ENCODE assay signal across 12 cellular contexts in the genomic region with DNA sequence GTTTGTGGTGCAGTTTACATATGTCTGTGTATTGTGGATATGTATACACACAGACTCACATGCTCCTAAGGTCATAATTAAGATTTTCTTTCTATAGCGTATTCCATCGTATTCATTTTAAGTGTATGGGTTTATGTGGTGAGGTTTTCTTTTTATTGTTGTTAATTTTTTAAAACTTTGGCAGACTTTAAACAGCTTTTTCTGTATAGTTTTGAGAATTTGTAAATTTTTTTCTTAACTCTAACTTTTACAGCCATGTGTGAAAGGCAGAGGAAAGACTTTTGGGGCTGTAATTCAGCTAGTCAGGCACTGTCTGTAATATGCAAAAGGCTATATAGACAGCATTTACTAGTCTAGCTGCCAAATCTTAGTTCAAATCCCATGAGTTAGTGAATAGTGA. TPM values are rescaled to one million over a fixed set of nuclear protein-coding genes. Genes with fewer than 3 reads are reported as not detected.
DNase-seq lines count a peak whose midpoint lies in the region; ATAC-seq and TF ChIP-seq lines count a peak whose summit lies in the region.
"Had no signal": no experiment of that assay in that cellular context is flagged by ENCODE, and none has a peak within 500 bp of the region (broad histone marks: within the 10 kb centered on the region; RNA-seq: fewer than 3 reads in every experiment).

No MANE protein-coding gene starts in this region.

- peaks cover 33% of the 10 kb centered on the region for H3F3A ChIP-seq in PC-9 (ENCODE audit: insufficient read depth, low read depth)

- H4K20me1 ChIP-seq in PC-9 (ENCODE audit: insufficient read depth): no peaks in the 10 kb centered on the region

- no peak for ATAC-seq in psoas muscle

- CTCF ChIA-PET in Calu3 (lab: Charles Lee): interaction anchor here (1.3 kb wide), 1 partner anchor 64 kb away, joined by 3 read pairs; no protein-coding TSS in a partner anchor
- CTCF ChIA-PET in PC-9 (lab: Charles Lee): interaction anchor here (1.5 kb wide), 1 partner anchor 61 kb away, joined by 3 read pairs; no protein-coding TSS in a partner anchor

- BruUV-seq in Calu3 (replicated peaks; lab: Mats Ljungman, UMichigan) (TSS peak; percentile 18), PC-9 (replicated peaks; lab: Mats Ljungman, UMichigan) (no TSS peak)

- H3K9me2 ChIP-seq in PC-9 (ENCODE audit: insufficient read depth): no peaks in the 10 kb centered on the region

- H3K36me3 Mint-ChIP-seq in Calu3 (ENCODE audit: insufficient read depth, unreplicated experiment): peaks cover 41% of the 10 kb centered on the region

- H3K27ac ChIP-seq in PC-9: no peak overlapping the region
- no peak overlapping the region for H3K27ac ChIP-seq in psoas muscle

- peaks cover 70% of the 10 kb centered on the region for H3K4me1 ChIP-seq in PC-9 (replicated peaks; ENCODE audit: insufficient read depth)
- peaks cover 10% of the 10 kb centered on the region for H3K4me1 ChIP-seq in psoas muscle

- intact Hi-C loops in Calu3 (cut with micrococcal nuclease; ENCODE audit: unreplicated experiment) (loop anchor here (1.0 to 5.0 kb wide), 3 partner anchors 61 to 285 kb away; no protein-coding TSS in a partner anchor), PC-9 (cut with micrococcal nuclease; ENCODE audit: unreplicated experiment) (loop anchor here (5.0 to 10.0 kb wide), 3 partner anchors 125 to 675 kb away; a partner anchor contains a TSS), psoas muscle (cut with DNase I) (loop anchor here in 1 of 2 donors (10.0 kb wide), 1 partner anchor 282 kb away; no protein-coding TSS in a partner anchor)

- no peaks in the 10 kb centered on the region for H3K27me3 Mint-ChIP-seq in Calu3 (ENCODE audit: unreplicated experiment)

- H3K79me2 ChIP-seq in PC-9 (ENCODE audit: low read depth): peaks cover 58% of the 10 kb centered on the region

- no peak overlapping the region for H2AFZ ChIP-seq in PC-9

- no peak for TF ChIP-seq CTCF in Calu3 (IDR thresholded peaks at IDR 0.05; ENCODE audit: unreplicated experiment)
- TF ChIP-seq CTCF in PC-9 (conservative IDR thresholded peaks at IDR 0.05): no peak
- no peak for TF ChIP-seq CTCF in fibroblast of mammary gland (conservative IDR thresholded peaks at IDR 0.05; ENCODE audit: control insufficient read depth, insufficient read depth, low read depth, low read length)
- no peak for TF ChIP-seq CTCF in psoas muscle (IDR thresholded peaks at IDR 0.05)
- no peak for TF ChIP-seq CTCF in GM10266 (IDR thresholded peaks at IDR 0.05; ENCODE audit: control insufficient read depth, insufficient read depth, low read depth, missing control alignments)

- H3K36me3 ChIP-seq in PC-9 (ENCODE audit: low read depth): no peaks in the 10 kb centered on the region
- H3K36me3 ChIP-seq in psoas muscle (ENCODE audit: insufficient read depth in 1 of 2, low read depth in 1 of 2): no peaks in the 10 kb centered on the region

- H3K27me3 ChIP-seq in PC-9 (ENCODE audit: insufficient read depth, low read depth) (no peaks in the 10 kb centered on the region), psoas muscle (ENCODE audit: insufficient read depth in 3 of 3, low read length in 2 of 3) (no peaks in the 10 kb centered on the region)

- peaks cover 26% of the 10 kb centered on the region for H3K4me1 Mint-ChIP-seq in Calu3 (ENCODE audit: low read depth, unreplicated experiment)

- 73 to 81% (median 81%) methylated on average over 2 of the region's 2 CpGs for WGBS in psoas muscle, 3 donors

- POLR2A ChIA-PET in PC-9 (lab: Charles Lee; ENCODE audit: unreplicated experiment): interaction anchor here (0.7 kb wide), 1 partner anchor 357 kb away, joined by 6 read pairs; no protein-coding TSS in a partner anchor

- H3K4me2 ChIP-seq in PC-9: peak overlapping the region; percentile 87

- no peaks in the 10 kb centered on the region for H3K9me3 Mint-ChIP-seq in Calu3 (ENCODE audit: low read depth, unreplicated experiment)

- H3K9me3 ChIP-seq in PC-9 (ENCODE audit: insufficient read depth, low read depth) (no peaks in the 10 kb centered on the region), psoas muscle (peaks cover 4% of the 10 kb centered on the region)

- H3K4me3 ChIP-seq in PC-9 (peak overlapping the region; percentile 78; the same call in 1 of the 2 replicates), fibroblast of mammary gland (ENCODE audit: control insufficient read depth, low read depth, low read length) (peak overlapping the region; percentile 86), psoas muscle (peak overlapping the region; percentile 87)

- H3K27ac Mint-ChIP-seq in Calu3 (ENCODE audit: unreplicated experiment): no peak overlapping the region

- DNase-seq in Calu3 (no peak), PC-9 (no peak), fibroblast of mammary gland (ENCODE audit: low read depth) (no peak), psoas muscle (no peak), NCI-H2029 (lab: John Stamatoyannopoulos, UW) (no peak), GM10266 (ENCODE audit: extremely low spot score) (no peak), epidermal melanocyte (ENCODE audit: insufficient read length, low spot score) (no peak)
- DNase-seq in activated CD4-positive, alpha-beta T cell treated with anti-CD3 and anti-CD28 coated beads, Interleukin-2, amount 50 U/mL, for 4 hours: no peak
- DNase-seq: activated effector memory CD4-positive, alpha-beta T cell treated with Interleukin-2 at 50 U/mL for 16 hours; cortex of kidney; NCI-H82; posterior cingulate gyrus had no signal

- H3K4me3 Mint-ChIP-seq in Calu3 (ENCODE audit: low read depth, unreplicated experiment): peak overlapping the region; percentile 88

RNA-seq across cellular contexts. Expression of a gene that starts 2.2 kb away (rescaled TPM):
- total RNA-seq in Calu3 (2022) (13.4 and 14.2 TPM in 2 replicates), PC-9 (2021) (17.3 and 18.5 TPM in 2 replicates), psoas muscle (1 to 10 TPM; 2.9 to 7.1 (median 4.4) TPM)
- 1 to 10 TPM in 2 of 3 donors, under 1 TPM in 1; 0.76 to 2.1 (median 1.1) TPM for polyA plus RNA-seq in psoas muscle
